In the genomic region with DNA sequence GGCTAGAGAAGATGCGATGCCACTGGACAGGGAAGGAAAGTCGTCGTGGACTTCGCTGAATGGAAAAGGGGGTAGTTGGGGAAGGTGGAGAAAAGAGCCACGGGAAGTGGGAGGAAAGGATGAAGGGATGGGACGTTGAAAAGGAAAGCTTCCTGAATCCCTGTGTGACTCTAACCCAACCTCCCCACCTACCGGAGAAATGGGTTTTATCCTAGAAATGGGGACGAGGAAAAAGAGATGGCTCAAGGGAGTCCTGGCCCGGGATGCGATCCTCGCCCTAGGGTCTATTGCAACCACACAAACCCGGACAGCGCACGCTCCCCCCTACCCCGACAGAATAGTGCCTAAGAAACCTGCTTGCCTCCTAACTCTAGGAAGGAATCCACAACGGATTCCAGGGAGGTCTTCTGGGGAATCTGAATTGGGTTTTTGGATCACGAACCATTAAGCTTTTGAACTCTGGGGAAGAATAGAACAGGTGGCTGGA, we compare ENCODE assay signal across 8 cellular contexts. TPM values are rescaled to one million over a fixed set of nuclear protein-coding genes. Genes with fewer than 3 reads are reported as not detected.
DNase-seq lines count a peak whose midpoint lies in the region; ATAC-seq and TF ChIP-seq lines count a peak whose summit lies in the region.

No MANE protein-coding gene starts in this region.

- peak overlapping the region; percentile 94 for H3K27ac ChIP-seq in IMR-90 (ENCODE audit: insufficient read depth, low read length)
- H3K27ac ChIP-seq in body of pancreas = peak overlapping the region in 1 of 4 donors; percentile 17
- H3K27ac ChIP-seq in temporal lobe (ENCODE audit: low read depth, low read length) = peak overlapping the region; percentile 78

- H2AFZ ChIP-seq in IMR-90 (replicated peaks; ENCODE audit: low read length, poor library complexity) = peak overlapping the region; percentile 96

- TF ChIP-seq RAD21 in IMR-90 (IDR thresholded peaks at IDR 0.05; ENCODE audit: low read length) = peak; percentile 40; the same call in 1 of the 2 replicates

- peak overlapping the region; percentile 95 for H2AK5ac ChIP-seq in IMR-90 (ENCODE audit: low read depth, low read length)

- H3K79me1 ChIP-seq in IMR-90 (ENCODE audit: low read depth in 1 of 2, low read length in 2 of 2) = peaks cover 6 to 45% of the 10 kb centered on the region in 2 experiments; a peak in 3 of 4 replicates

- in situ Hi-C loops in IMR-90 (cut with MboI; ENCODE audit: low sequenced_read_pairs) = loop anchor here (5.0 to 25.0 kb wide), 4 partner anchors 192 to 497 kb away; a partner anchor contains a TSS

- H3K56ac ChIP-seq in IMR-90 (ENCODE audit: extremely low read depth, insufficient read depth, low read length) = peak overlapping the region; percentile 64

- H4K5ac ChIP-seq in IMR-90 (ENCODE audit: low read depth, low read length) = peak overlapping the region; percentile 88

- H3K9me1 ChIP-seq in IMR-90 (ENCODE audit: insufficient read depth, low read length) = peaks cover 7% of the 10 kb centered on the region

- CTCF ChIA-PET in IMR-90 (lab: Yijun Ruan, JAX) = interaction anchor here (0.6 to 1.3 kb wide), 3 partner anchors 17 to 728 kb away, joined by 3 to 8 read pairs (median 3); no protein-coding TSS in a partner anchor

- H2BK5ac ChIP-seq in IMR-90 (ENCODE audit: low read depth, low read length, poor library complexity, severe bottlenecking) = peak overlapping the region; percentile 81

- peak overlapping the region; percentile 97 for H3K4ac ChIP-seq in IMR-90 (ENCODE audit: low read depth, low read length)

- DNase-seq in AG08395 (ENCODE audit: low spot score) = peak; percentile 49
- peak; percentile 57 for DNase-seq in IMR-90
- no peak for DNase-seq in body of pancreas
- peak; percentile 20 for DNase-seq in kidney glomerular epithelial cell (lab: John Stamatoyannopoulos, UW)
- DNase-seq in NCI-H1417 treated with DMSO at 0.1 percent for 48 hours (lab: John Stamatoyannopoulos, UW) = no peak

- H2BK15ac ChIP-seq in IMR-90 (ENCODE audit: low read depth, low read length) = peak overlapping the region; percentile 75

- intact Hi-C loops in IMR-90 (cut with micrococcal nuclease) = loop anchor here (5.0 to 10.0 kb wide), 6 partner anchors 112 to 803 kb away; a partner anchor contains a TSS
- intact Hi-C loops in body of pancreas (cut with DNase I) = no loop called here

- peak overlapping the region; percentile 93 for H3K9ac ChIP-seq in IMR-90 (ENCODE audit: low read depth, low read length)

- H3K36me3 ChIP-seq in IMR-90 (ENCODE audit: control insufficient read depth, insufficient read depth, low read length) = no peaks in the 10 kb centered on the region
- H3K36me3 ChIP-seq in body of pancreas (replicated peaks in 1 of 2; ENCODE audit: insufficient read depth in 1 of 2, low read depth in 2 of 2) = no peaks in the 10 kb centered on the region

- peak overlapping the region; percentile 96 for H3K23ac ChIP-seq in IMR-90 (ENCODE audit: low read depth, low read length)

- H2AK9ac ChIP-seq in IMR-90 (replicated peaks; ENCODE audit: low read depth, low read length, poor library complexity) = peak overlapping the region; percentile 99

- peak overlapping the region; percentile 91 for H3K4me2 ChIP-seq in IMR-90 (ENCODE audit: low read depth, low read length)

- ATAC-seq in IMR-90 (ENCODE audit: low read depth) (peak; percentile 1), body of pancreas (no peak), HG03342 (IDR thresholded peaks at IDR 0.05; ENCODE audit: unreplicated experiment) (no peak), GM18868 (IDR thresholded peaks at IDR 0.05; ENCODE audit: unreplicated experiment) (no peak)

- H3K4me3 ChIP-seq in IMR-90 (ENCODE audit: insufficient read depth, low read depth, low read length) (peak overlapping the region; percentile 64), body of pancreas (peak overlapping the region; percentile 45 to 49)

- H3K27me3 ChIP-seq in IMR-90 (ENCODE audit: control insufficient read depth, insufficient read depth, low read length) (no peaks in the 10 kb centered on the region), body of pancreas (no peaks in the 10 kb centered on the region)

- H3K14ac ChIP-seq in IMR-90 (replicated peaks; ENCODE audit: low read depth, low read length) = peak overlapping the region; percentile 82

- H3K18ac ChIP-seq in IMR-90 (ENCODE audit: low read depth, low read length) = peak overlapping the region; percentile 91

- peak overlapping the region; percentile 89 for H2BK120ac ChIP-seq in IMR-90 (ENCODE audit: low read depth, low read length)

- no TSS peak for BruUV-seq in IMR-90 (replicated peaks; lab: Mats Ljungman, UMichigan)

- peak overlapping the region; percentile 89 for H2BK20ac ChIP-seq in IMR-90 (ENCODE audit: low read depth, low read length)

- dilution Hi-C loops in IMR-90 (cut with HindIII; ENCODE audit: low sequenced_read_pairs, unreplicated experiment) = no loop called here

- TF ChIP-seq CTCF in IMR-90 (conservative IDR thresholded peaks at IDR 0.05; ENCODE audit: low read depth, low read length) (peak; percentile 5; the same call in 1 of the 2 replicates), body of pancreas (IDR thresholded peaks at IDR 0.05) (no peak)

- H3K9me3 ChIP-seq in IMR-90 (ENCODE audit: control insufficient read depth, insufficient read depth, low read length) (no peaks in the 10 kb centered on the region), body of pancreas (no peaks in the 10 kb centered on the region)

- H4K20me1 ChIP-seq in IMR-90 (ENCODE audit: insufficient read depth, low read length) = peaks cover 8% of the 10 kb centered on the region; the same call in 1 of the 2 replicates

- TF ChIP-seq POLR2A in IMR-90 (IDR thresholded peaks at IDR 0.05; ENCODE audit: low read depth, low read length) (no peak), body of pancreas (IDR thresholded peaks at IDR 0.05) (no peak)

- H4K8ac ChIP-seq in IMR-90 (ENCODE audit: low read depth in 2 of 2, low read length in 2 of 2) = peak overlapping the region; percentile 26 to 90

- H4K91ac ChIP-seq in IMR-90 (ENCODE audit: insufficient read depth, low read depth, low read length) = peak overlapping the region; percentile 60

- peaks cover 21% of the 10 kb centered on the region for H3K4me1 ChIP-seq in IMR-90 (ENCODE audit: control insufficient read depth, insufficient read depth, low read length)
- H3K4me1 ChIP-seq in body of pancreas = peaks cover 17% of the 10 kb centered on the region

- POLR2A ChIA-PET in IMR-90 (lab: Charles Lee; ENCODE audit: unreplicated experiment) = no interaction called here

- WGBS in IMR-90 (ENCODE audit: extremely low coverage in 2 of 2, insufficient read length in 1 of 2), 2 experiments = no CpG with 5 or more reads among the region's 17 CpGs
- WGBS in body of pancreas, 2 donors = 19 to 26% methylated on average over 17 of the region's 17 CpGs

TF ChIP-seq in IMR-90, 13 proteins besides CTCF, POLR2A, EP300 and RAD21:
- no peak for TF ChIP-seq MAZ (IDR thresholded peaks at IDR 0.05; ENCODE audit: borderline replicate concordance, low read depth, low read length)
- no peak for TF ChIP-seq BHLHE40 (IDR thresholded peaks at IDR 0.05; ENCODE audit: low read depth, low read length)
- TF ChIP-seq NFE2L2 (IDR thresholded peaks at IDR 0.05; ENCODE audit: low read depth, low read length) = no peak
- TF ChIP-seq RFX5 (IDR thresholded peaks at IDR 0.05; ENCODE audit: low read depth, low read length) = no peak
- TF ChIP-seq, protein P1, sequence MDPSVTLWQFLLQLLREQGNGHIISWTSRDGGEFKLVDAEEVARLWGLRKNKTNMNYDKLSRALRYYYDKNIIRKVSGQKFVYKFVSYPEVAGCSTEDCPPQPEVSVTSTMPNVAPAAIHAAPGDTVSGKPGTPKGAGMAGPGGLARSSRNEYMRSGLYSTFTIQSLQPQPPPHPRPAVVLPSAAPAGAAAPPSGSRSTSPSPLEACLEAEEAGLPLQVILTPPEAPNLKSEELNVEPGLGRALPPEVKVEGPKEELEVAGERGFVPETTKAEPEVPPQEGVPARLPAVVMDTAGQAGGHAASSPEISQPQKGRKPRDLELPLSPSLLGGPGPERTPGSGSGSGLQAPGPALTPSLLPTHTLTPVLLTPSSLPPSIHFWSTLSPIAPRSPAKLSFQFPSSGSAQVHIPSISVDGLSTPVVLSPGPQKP (IDR thresholded peaks at IDR 0.05; ENCODE audit: borderline replicate concordance, low read depth, low read length) = no peak
- TF ChIP-seq SMC3 (IDR thresholded peaks at IDR 0.05; ENCODE audit: low read depth, low read length) = no peak
- no peak for TF ChIP-seq MAFK (IDR thresholded peaks at IDR 0.05; ENCODE audit: low read depth, low read length)
- TF ChIP-seq, protein P2, sequence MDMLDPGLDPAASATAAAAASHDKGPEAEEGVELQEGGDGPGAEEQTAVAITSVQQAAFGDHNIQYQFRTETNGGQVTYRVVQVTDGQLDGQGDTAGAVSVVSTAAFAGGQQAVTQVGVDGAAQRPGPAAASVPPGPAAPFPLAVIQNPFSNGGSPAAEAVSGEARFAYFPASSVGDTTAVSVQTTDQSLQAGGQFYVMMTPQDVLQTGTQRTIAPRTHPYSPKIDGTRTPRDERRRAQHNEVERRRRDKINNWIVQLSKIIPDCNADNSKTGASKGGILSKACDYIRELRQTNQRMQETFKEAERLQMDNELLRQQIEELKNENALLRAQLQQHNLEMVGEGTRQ (IDR thresholded peaks at IDR 0.05; ENCODE audit: low read depth, low read length) = no peak
- no peak for TF ChIP-seq CHD1 (IDR thresholded peaks at IDR 0.05; ENCODE audit: low read depth, low read length)
- TF ChIP-seq FOS (IDR thresholded peaks at IDR 0.05; ENCODE audit: low read depth, low read length) = no peak
- no peak for TF ChIP-seq CEBPB (IDR thresholded peaks at IDR 0.05; ENCODE audit: low read depth, low read length)
- TF ChIP-seq RCOR1 (IDR thresholded peaks at IDR 0.05; ENCODE audit: insufficient replicate concordance, low read length) = no peak
- no peak for TF ChIP-seq MXI1 (IDR thresholded peaks at IDR 0.05; ENCODE audit: borderline replicate concordance, low read depth, low read length)

RNA-seq across cellular contexts. Expression of a gene that starts 0.7 kb away (rescaled TPM):
- total RNA-seq in IMR-90 (2012; rRNA removed) (79.6 and 88.3 TPM in 2 replicates), body of pancreas (1 to 10 TPM; 1.8 to 2.0 TPM), temporal lobe (112 TPM)
- 58.2 and 64.8 TPM in 2 replicates for polyA plus RNA-seq in IMR-90 (2012; rRNA removed)
- polyA plus RNA-seq in IMR-90 (2012; cell fraction: cytosol; rRNA removed) = 36.9 and 41.6 TPM in 2 replicates
- 21.8 and 70.0 TPM in 2 replicates for polyA plus RNA-seq in IMR-90 (2012; cell fraction: nucleus; rRNA removed; ENCODE audit: low replicate concordance)

Comparison
In these comparisons a context has a peak if more than half of its experiments do, and no peak if none do; other contexts are left out.
1. DNase-seq: peak in AG08395 (single experiment), IMR-90 (single experiment) and kidney glomerular epithelial cell (single experiment); none in body of pancreas (0 of 4) and NCI-H1417 treated with DMSO at 0.1 percent for 48 hours (single experiment).
2. RNA of a gene that starts 0.7 kb away (total RNA-seq): 112 TPM in temporal lobe (single experiment) and 79.6 to 88.3 TPM in IMR-90; 1.8 to 2.0 TPM in body of pancreas; every median in the first group is over 10 times any median in the second.